Comparison of ENCODE assay signal across 14 cellular contexts in the genomic region with DNA sequence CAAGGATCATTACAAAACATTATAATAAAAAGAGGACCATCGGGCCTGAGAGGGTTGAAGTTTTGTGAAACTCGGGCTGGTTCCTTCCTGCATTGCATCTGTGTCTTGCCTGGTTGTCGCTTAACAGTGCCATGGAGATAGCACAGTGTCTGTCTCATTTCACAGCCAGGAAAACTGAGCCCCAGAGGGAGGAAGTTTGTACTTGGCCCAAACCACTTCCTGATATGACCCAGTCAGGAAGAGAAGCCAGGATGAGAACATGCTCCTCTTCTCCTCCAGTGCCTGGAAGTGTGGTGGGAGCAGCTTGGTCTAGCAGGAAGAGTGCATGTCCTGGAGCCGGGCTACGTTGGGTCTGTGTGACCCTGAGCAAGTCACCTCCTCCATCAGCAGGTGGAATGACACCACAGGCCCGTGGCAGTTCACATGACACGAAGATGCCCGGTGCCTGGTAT. TPM values are rescaled to one million over a fixed set of nuclear protein-coding genes. Genes with fewer than 3 reads are reported as not detected.
DNase-seq lines count a peak whose midpoint lies in the region; ATAC-seq, FAIRE-seq and TF ChIP-seq lines count a peak whose summit lies in the region.
"Had no signal": no experiment of that assay in that cellular context is flagged by ENCODE, and none has a peak within 500 bp of the region (broad histone marks: within the 10 kb centered on the region; RNA-seq: fewer than 3 reads in every experiment).

No MANE protein-coding gene starts in this region.

- WGBS in upper lobe of left lung, 2 donors = 48 to 59% methylated on average over 8 of the region's 8 CpGs

- peaks cover 24% of the 10 kb centered on the region for H3K36me3 Mint-ChIP-seq in activated naive CD4-positive, alpha-beta T cell treated with anti-CD3 and anti-CD28 coated beads for 36 hours (ENCODE audit: low read depth)
- peaks cover 10% of the 10 kb centered on the region for H3K36me3 Mint-ChIP-seq in activated naive CD8-positive, alpha-beta T cell

- no peaks in the 10 kb centered on the region for H3K79me2 ChIP-seq in keratinocyte (ENCODE audit: control insufficient read depth, insufficient read depth, low read length)

- H3K9me3 Mint-ChIP-seq in activated naive CD4-positive, alpha-beta T cell treated with anti-CD3 and anti-CD28 coated beads for 36 hours = no peaks in the 10 kb centered on the region
- no peaks in the 10 kb centered on the region for H3K9me3 Mint-ChIP-seq in activated naive CD8-positive, alpha-beta T cell (ENCODE audit: low read depth)

- H3K36me3 ChIP-seq in keratinocyte (ENCODE audit: control insufficient read depth in 2 of 2, extremely low read depth in 1 of 2, insufficient read depth in 2 of 2, low read length in 2 of 2) (no peaks in the 10 kb centered on the region), upper lobe of left lung (no peaks in the 10 kb centered on the region)
- H3K36me3 ChIP-seq: suprapubic skin had no signal

- H3K9me1 ChIP-seq in keratinocyte (ENCODE audit: control insufficient read depth, extremely low read depth, insufficient read depth, low read length) = no peaks in the 10 kb centered on the region

- TF ChIP-seq EP300 in upper lobe of left lung (IDR thresholded peaks at IDR 0.05) = no peak

- H3K9me3 ChIP-seq in keratinocyte (ENCODE audit: control insufficient read depth, low read depth, low read length) (no peaks in the 10 kb centered on the region), upper lobe of left lung (no peaks in the 10 kb centered on the region)
- H3K9me3 ChIP-seq: suprapubic skin had no signal

- H3K27ac ChIP-seq in keratinocyte (ENCODE audit: control insufficient read depth, insufficient read depth, low read length) (peak overlapping the region; percentile 77), upper lobe of left lung (peak overlapping the region; percentile 12 to 68 (median 52))
- H3K27ac ChIP-seq: suprapubic skin had no signal

- H3K4me1 ChIP-seq in keratinocyte (ENCODE audit: control insufficient read depth, extremely low read depth, insufficient read depth, low read length) = peaks cover 22% of the 10 kb centered on the region
- H3K4me1 ChIP-seq in upper lobe of left lung = peaks cover 51 to 67% (median 54%) of the 10 kb centered on the region in 4 donors

- CTCF ChIA-PET in activated naive CD4-positive, alpha-beta T cell treated with anti-CD3 and anti-CD28 coated beads for 36 hours (lab: Charles Lee) = interaction anchor here (0.5 to 25.5 kb wide), 4 partner anchors 27 to 325 kb away, joined by 3 to 932 read pairs (median 18); a partner anchor contains a TSS

- peak overlapping the region; percentile 48 for H3K9ac ChIP-seq in keratinocyte (ENCODE audit: control insufficient read depth, extremely low read depth, insufficient read depth, low read length)

- H3K4me1 Mint-ChIP-seq in activated naive CD4-positive, alpha-beta T cell treated with anti-CD3 and anti-CD28 coated beads for 36 hours (ENCODE audit: low read depth) = peaks cover 81% of the 10 kb centered on the region
- peaks cover 78% of the 10 kb centered on the region for H3K4me1 Mint-ChIP-seq in activated naive CD8-positive, alpha-beta T cell (ENCODE audit: low read depth)

- peak; percentile 61 for FAIRE-seq in keratinocyte (lab: Jason Lieb, UNC)
- FAIRE-seq: K562 had no signal

- TF ChIP-seq CTCF in keratinocyte (optimal IDR thresholded peaks at IDR 0.05 in 1 of 3, IDR thresholded peaks at IDR 0.05 in 1 of 3, conservative IDR thresholded peaks at IDR 0.05 in 1 of 3; ENCODE audit: extremely low read depth in 1 of 3, insufficient read depth in 2 of 3, low read length in 3 of 3) (no peak), upper lobe of left lung (IDR thresholded peaks at IDR 0.05) (no peak)

- H2AFZ ChIP-seq in keratinocyte (ENCODE audit: control insufficient read depth, low read length) = no peak overlapping the region

- H3K4me2 ChIP-seq in keratinocyte (ENCODE audit: control insufficient read depth, extremely low read depth, insufficient read depth, low read depth, low read length) = peak overlapping the region; percentile 47

- H3K4me3 ChIP-seq in keratinocyte (ENCODE audit: control insufficient read depth in 2 of 3, extremely low read depth in 1 of 3, insufficient read depth in 2 of 3, low read depth in 1 of 3, low read length in 3 of 3) (no peak overlapping the region), upper lobe of left lung (no peak overlapping the region)
- H3K4me3 ChIP-seq: K562, suprapubic skin had no signal

- H3K4me3 Mint-ChIP-seq in activated naive CD4-positive, alpha-beta T cell treated with anti-CD3 and anti-CD28 coated beads for 36 hours = peak overlapping the region; percentile 64
- peak overlapping the region; percentile 42 for H3K4me3 Mint-ChIP-seq in activated naive CD8-positive, alpha-beta T cell

- dilution Hi-C loops in keratinocyte (cut with MboI; ENCODE audit: extremely low pct_ligation_motif_present, low sequenced_read_pairs) = no loop called here

- no peak for TF ChIP-seq POLR2A in upper lobe of left lung (IDR thresholded peaks at IDR 0.05)

- intact Hi-C loops in activated naive CD4-positive, alpha-beta T cell treated with anti-CD3 and anti-CD28 coated beads for 36 hours (cut with micrococcal nuclease) = loop anchor here (1.0 to 5.0 kb wide), 2 partner anchors 87 to 271 kb away; a partner anchor contains a TSS

- H3K27me3 Mint-ChIP-seq in activated naive CD4-positive, alpha-beta T cell treated with anti-CD3 and anti-CD28 coated beads for 36 hours (ENCODE audit: low read depth) = no peaks in the 10 kb centered on the region
- no peaks in the 10 kb centered on the region for H3K27me3 Mint-ChIP-seq in activated naive CD8-positive, alpha-beta T cell
- H3K27me3 Mint-ChIP-seq: progenitor cell of endocrine pancreas had no signal

- H3K27me3 ChIP-seq in keratinocyte (ENCODE audit: control insufficient read depth, extremely low read depth, insufficient read depth, low read length) (no peaks in the 10 kb centered on the region), upper lobe of left lung (no peaks in the 10 kb centered on the region)
- H3K27me3 ChIP-seq: suprapubic skin had no signal

- ATAC-seq in upper lobe of left lung (ENCODE audit: low FRiP score in 2 of 2) (peak; percentile 15 to 55), GM21367 (IDR thresholded peaks at IDR 0.05; ENCODE audit: unreplicated experiment) (no peak), HG02970 (IDR thresholded peaks at IDR 0.05; ENCODE audit: low FRiP score, unreplicated experiment) (no peak)

- DNase-seq in activated naive CD4-positive, alpha-beta T cell treated with anti-CD3 and anti-CD28 coated beads for 36 hours = no peak
- no peak for DNase-seq in activated naive CD4-positive, alpha-beta T cell treated with anti-CD3 and anti-CD28 coated beads, Interleukin-2, amount 50 U/mL, for 16 hours
- DNase-seq in keratinocyte (ENCODE audit: low read depth, low spot score) (no peak), upper lobe of left lung (peak in 1 of 2 donors; percentile 31), NCI-H1417 treated with DMSO at 0.1 percent for 48 hours (lab: John Stamatoyannopoulos, UW) (no peak)
- DNase-seq: GOT3, NCI-H2107 had no signal

- no peaks in the 10 kb centered on the region for H4K20me1 ChIP-seq in keratinocyte (ENCODE audit: control insufficient read depth, extremely low read depth, insufficient read depth, low read length)

- H3K27ac Mint-ChIP-seq in activated naive CD4-positive, alpha-beta T cell treated with anti-CD3 and anti-CD28 coated beads for 36 hours = peak overlapping the region; percentile 94
- peak overlapping the region; percentile 98 for H3K27ac Mint-ChIP-seq in activated naive CD8-positive, alpha-beta T cell
- H3K27ac Mint-ChIP-seq: progenitor cell of endocrine pancreas had no signal

RNA-seq across cellular contexts. Expression of a gene that starts 41.5 kb away (rescaled TPM):
- total RNA-seq in activated naive CD4-positive, alpha-beta T cell treated with anti-CD3 and anti-CD28 coated beads for 36 hours = 100 to 1,000 TPM; 173 to 175 TPM
- polyA plus RNA-seq in keratinocyte = 12.0 to 16.2 TPM (median 13.2 TPM) in 3 replicates
- 32.6 TPM for polyA plus RNA-seq in keratinocyte (2011; ENCODE audit: low read depth)
- polyA plus RNA-seq in keratinocyte (2011; cell fraction: cytosol; rRNA removed) = 9.4 and 13.2 TPM in 2 replicates
- polyA plus RNA-seq in keratinocyte (2011; cell fraction: nucleus; rRNA removed) = 52.6 and 66.7 TPM in 2 replicates
- polyA plus RNA-seq in keratinocyte (2012; ENCODE audit: low replicate concordance) = 13.1 and 17.6 TPM in 2 replicates
- polyA minus RNA-seq in keratinocyte = 8.2 to 26.8 TPM (median 10.1 TPM) in 3 replicates
- 11.3 TPM for polyA minus RNA-seq in keratinocyte (2011; cell fraction: cytosol; rRNA and poly(A)+ RNA removed)
- 11.3 and 19.3 TPM in 2 replicates for polyA minus RNA-seq in keratinocyte (2011; cell fraction: nucleus; rRNA and poly(A)+ RNA removed)
- 100 to 1,000 TPM in 5 of 6 donors, 10 to 100 TPM in 1; 69.6 to 222 (median 140) TPM for total RNA-seq in upper lobe of left lung

RNA-seq across cellular contexts. Expression of a gene that starts 52.8 kb away (rescaled TPM):
- total RNA-seq in activated naive CD4-positive, alpha-beta T cell treated with anti-CD3 and anti-CD28 coated beads for 36 hours = under 1 TPM; 0.52 to 0.99 TPM
- 0.34 to 0.59 TPM (median 0.46 TPM) in 3 replicates for polyA plus RNA-seq in keratinocyte
- 0.67 TPM for polyA plus RNA-seq in keratinocyte (2011; ENCODE audit: low read depth)
- 0.07 and 0.23 TPM in 2 replicates for polyA plus RNA-seq in keratinocyte (2011; cell fraction: cytosol; rRNA removed)
- polyA plus RNA-seq in keratinocyte (2011; cell fraction: nucleus; rRNA removed) = 0.46 and 0.84 TPM in 2 replicates
- 0.22 and 21.8 TPM in 2 replicates for polyA plus RNA-seq in keratinocyte (2012; ENCODE audit: low replicate concordance)
- polyA minus RNA-seq in keratinocyte = 0.06 to 0.26 TPM in 2 of 3 replicates, not detected in the other
- not detected for polyA minus RNA-seq in keratinocyte (2011; cell fraction: cytosol; rRNA and poly(A)+ RNA removed)
- polyA minus RNA-seq in keratinocyte (2011; cell fraction: nucleus; rRNA and poly(A)+ RNA removed) = 1.2 and 2.3 TPM in 2 replicates
- 10 to 100 TPM in 1 of 6 donors, 1 to 10 TPM in 5; 2.0 to 19.9 (median 5.4) TPM for total RNA-seq in upper lobe of left lung
- total RNA-seq: fibroblast of villous mesenchyme had no signal

Comparison
In these comparisons a context has a peak if more than half of its experiments do, and no peak if none do; other contexts are left out.
1. ATAC-seq: peak in upper lobe of left lung (2 of 2); none in GM21367 (single experiment) and HG02970 (single experiment).